In genomic region chr9:72041775-72042194, GRCh38 we compare ENCODE assay signal across 7 cellular contexts.
A peak's percentile ranks its signal among the peaks of the same experiment; 100 is the strongest.
DNase-seq lines count a peak whose midpoint lies in the region; ATAC-seq lines count a peak whose summit lies in the region.

No MANE protein-coding gene starts in this region.

- DNase-seq in NOMO-1 treated with DMSO at 0.1 percent for 48 hours (lab: John Stamatoyannopoulos, UW; ENCODE audit: unreplicated experiment), result peak; percentile 50
- peak; percentile 49 for DNase-seq in foreskin melanocyte
- peak; percentile 66 for DNase-seq in stromal cell of bone marrow (ENCODE audit: low read depth)
- DNase-seq in activated CD4-positive, alpha-beta T cell treated with anti-CD3 and anti-CD28 coated beads for 48 hours, result no peak
- DNase-seq in SIG-M5 treated with dmso at 0.1 percent for 504 hours (lab: John Stamatoyannopoulos, UW; ENCODE audit: unreplicated experiment), result no peak

- ATAC-seq in GM21576 (IDR thresholded peaks at IDR 0.05; ENCODE audit: unreplicated experiment), result peak; percentile 29
- no peak for ATAC-seq in HG03521 (IDR thresholded peaks at IDR 0.05; ENCODE audit: unreplicated experiment)

Comparison
In these comparisons a context has a peak if more than half of its experiments do, and no peak if none do; other contexts are left out.
1. DNase-seq: peak in NOMO-1 treated with DMSO at 0.1 percent for 48 hours (single experiment), foreskin melanocyte (single experiment) and stromal cell of bone marrow (single experiment); none in activated CD4-positive, alpha-beta T cell treated with anti-CD3 and anti-CD28 coated beads for 48 hours (single experiment) and SIG-M5 treated with dmso at 0.1 percent for 504 hours (single experiment).